8 cellular contexts compared by ENCODE assay signal in genomic region chr5:173057062-173057924, GRCh38. TPM values are rescaled to one million over a fixed set of nuclear protein-coding genes. Genes with fewer than 3 reads are reported as not detected.
DNase-seq lines count a peak whose midpoint lies in the region; ATAC-seq and TF ChIP-seq lines count a peak whose summit lies in the region.

No MANE protein-coding gene starts in this region.

- in situ Hi-C loops in Panc1 (cut with HindIII; ENCODE audit: low pct_unique_long_range_greater_than_20kb, low sequenced_read_pairs), result no loop called here

- H3K4me1 ChIP-seq in KMS-11 (ENCODE audit: low read depth, poor library complexity, severe bottlenecking) (peaks cover 11% of the 10 kb centered on the region), Panc1 (ENCODE audit: control insufficient read depth, insufficient read depth, low read length) (peaks cover 14% of the 10 kb centered on the region), esophagus muscularis mucosa (peaks cover 26 to 56% (median 50%) of the 10 kb centered on the region in 4 donors)

- WGBS in esophagus muscularis mucosa, result under 1% methylated on average over 22 of the region's 38 CpGs

- H3K36me3 Mint-ChIP-seq in activated T-cell treated with anti-CD3 and anti-CD28 coated beads, Interleukin-2, amount 50 U/mL, for 72 hours (ENCODE audit: insufficient read depth in 2 of 2), result no peaks in the 10 kb centered on the region

- TF ChIP-seq CTCF in KMS-11 (conservative IDR thresholded peaks at IDR 0.05; ENCODE audit: low read depth, low read length) (no peak), Panc1 (IDR thresholded peaks at IDR 0.05) (no peak), esophagus muscularis mucosa (IDR thresholded peaks at IDR 0.05) (peak; percentile 12 to 33 (median 25))

- H3K4me2 ChIP-seq in KMS-11, result peak overlapping the region; percentile 60

- H3K36me3 ChIP-seq in KMS-11 (ENCODE audit: insufficient read depth) (no peaks in the 10 kb centered on the region), Panc1 (ENCODE audit: control insufficient read depth, insufficient read depth, low read length) (no peaks in the 10 kb centered on the region; the same call in 1 of the 2 replicates), esophagus muscularis mucosa (no peaks in the 10 kb centered on the region)

- peak; percentile 74 for ATAC-seq in GM21786 (IDR thresholded peaks at IDR 0.05; ENCODE audit: unreplicated experiment)
- peak; percentile 94 for ATAC-seq in Panc1
- peak; percentile 85 to 86 for ATAC-seq in activated T-cell treated with anti-CD3 and anti-CD28 coated beads, Interleukin-2, amount 50 U/mL, for 72 hours (replicated peaks in 1 of 2)

- CTCF ChIA-PET in Panc1 (lab: Charles Lee), result interaction anchor here (0.6 to 1.5 kb wide), 7 partner anchors 74 to 350 kb away, joined by 3 to 7 read pairs (median 5); partner anchors contain the start of gene ATP6V0E1

- peak overlapping the region; percentile 89 for H3K27ac Mint-ChIP-seq in activated T-cell treated with anti-CD3 and anti-CD28 coated beads, Interleukin-2, amount 50 U/mL, for 72 hours

- peaks cover 52% of the 10 kb centered on the region for H3K4me1 Mint-ChIP-seq in activated T-cell treated with anti-CD3 and anti-CD28 coated beads, Interleukin-2, amount 50 U/mL, for 72 hours (ENCODE audit: low read depth)

- POLR2A ChIA-PET in Panc1 (lab: Charles Lee), result interaction anchor here (0.6 to 0.7 kb wide), 3 partner anchors 59 to 916 kb away, joined by 3 to 11 read pairs (median 4); no protein-coding TSS in a partner anchor

- TF ChIP-seq EP300 in esophagus muscularis mucosa (IDR thresholded peaks at IDR 0.05), result no peak

- peak overlapping the region; percentile 37; the same call in 1 of the 2 replicates for H3K9ac ChIP-seq in KMS-11

- peak overlapping the region; percentile 59 for H3K27ac ChIP-seq in KMS-11
- peak overlapping the region; percentile 94 for H3K27ac ChIP-seq in Panc1 (ENCODE audit: low read length)
- peak overlapping the region; percentile 96 to 100 (median 98) for H3K27ac ChIP-seq in esophagus muscularis mucosa (replicated peaks in 1 of 4)

- H3K27me3 ChIP-seq in KMS-11 (ENCODE audit: insufficient read depth, low read depth) (no peaks in the 10 kb centered on the region), Panc1 (ENCODE audit: control insufficient read depth, insufficient read depth, low read length) (no peaks in the 10 kb centered on the region), esophagus muscularis mucosa (peaks cover 0 to 4% (median 0%) of the 10 kb centered on the region in 4 donors)

- peak overlapping the region; percentile 92 to 97 for H3K4me3 Mint-ChIP-seq in activated T-cell treated with anti-CD3 and anti-CD28 coated beads, Interleukin-2, amount 50 U/mL, for 72 hours

- no peaks in the 10 kb centered on the region for H3K9me3 ChIP-seq in Panc1 (ENCODE audit: control insufficient read depth, insufficient read depth, low read depth, low read length)
- H3K9me3 ChIP-seq in esophagus muscularis mucosa, result no peaks in the 10 kb centered on the region

- H4K20me1 ChIP-seq in KMS-11 (ENCODE audit: insufficient read depth), result no peaks in the 10 kb centered on the region

- H3K27me3 Mint-ChIP-seq in activated T-cell treated with anti-CD3 and anti-CD28 coated beads, Interleukin-2, amount 50 U/mL, for 72 hours (ENCODE audit: low read depth), result no peaks in the 10 kb centered on the region

- BruUV-seq in Panc1 (replicated peaks; lab: Mats Ljungman, UMichigan), result TSS peak; percentile 82

- no peaks in the 10 kb centered on the region for H3K9me3 Mint-ChIP-seq in activated T-cell treated with anti-CD3 and anti-CD28 coated beads, Interleukin-2, amount 50 U/mL, for 72 hours

- H3K4me3 ChIP-seq in KMS-11 (IDR thresholded peaks at IDR 0.05; ENCODE audit: insufficient read depth, low read depth, low read length) (no peak overlapping the region), Panc1 (ENCODE audit: low read depth in 2 of 2, low read length in 2 of 2) (peak overlapping the region; percentile 57 to 77), esophagus muscularis mucosa (peak overlapping the region; percentile 88 to 100 (median 96))

- peak overlapping the region; percentile 73 for H2AFZ ChIP-seq in KMS-11 (ENCODE audit: low read depth)

- DNase-seq in DMS79 treated with DMSO at 0.1 percent for 48 hours (lab: John Stamatoyannopoulos, UW) (peak; percentile 64), Panc1 (ENCODE audit: low read depth, low spot score) (peak; percentile 95), esophagus muscularis mucosa (ENCODE audit: extremely low spot score) (peak; percentile 100), myocyte (ENCODE audit: low read depth) (peak; percentile 98)
- DNase-seq in activated T-cell treated with anti-CD3 and anti-CD28 coated beads, Interleukin-2, amount 50 U/mL, for 72 hours, result peak; percentile 99 to 100
- DNase-seq in stimulated activated CD8-positive, alpha-beta memory T cell treated with anti-CD3 and anti-CD28 coated beads, Interleukin-7, amount 100 ng/mL, for 4 hours (ENCODE audit: low read depth in 2 of 2), result peak; percentile 98

- intact Hi-C loops in Panc1 (cut with micrococcal nuclease; ENCODE audit: unreplicated experiment), result loop anchor here (10.0 kb wide), 1 partner anchor 72 kb away; the partner anchor contains the start of gene ATP6V0E1
- intact Hi-C loops in esophagus muscularis mucosa (cut with DNase I), result loop anchor here (2.0 to 10.0 kb wide), 2 partner anchors 72 to 88 kb away; partner anchors contain the start of gene BNIP1

- H3K79me2 ChIP-seq in KMS-11 (ENCODE audit: insufficient read depth, low read depth), result peaks cover 4% of the 10 kb centered on the region; the same call in 1 of the 2 replicates

- peak; percentile 51 for TF ChIP-seq POLR2A in esophagus muscularis mucosa (IDR thresholded peaks at IDR 0.05; ENCODE audit: low read depth)

RNA-seq across cellular contexts. Expression of gene CREBRF, which starts 1.1 kb away (rescaled TPM):
- total RNA-seq in Panc1 (2021; ENCODE audit: unreplicated experiment) (9.0 TPM), esophagus muscularis mucosa (10 to 100 TPM; 37.8 to 76.5 (median 46.3) TPM), myocyte (12.1 and 18.9 TPM in 2 replicates)
- 3.2 TPM for polyA plus RNA-seq in Panc1 (2012; ENCODE audit: insufficient read length)
- total RNA-seq in activated T-cell treated with anti-CD3 and anti-CD28 coated beads, Interleukin-2, amount 50 U/mL, for 72 hours, result 10 to 100 TPM; 33.1 to 35.8 TPM
- polyA plus RNA-seq in myocyte (2012), result 5.9 TPM

Comparison
In these comparisons a context has a peak if more than half of its experiments do, and no peak if none do; other contexts are left out.
1. CTCF ChIP-seq: peak in esophagus muscularis mucosa (3 of 3); none in KMS-11 (single experiment) and Panc1 (single experiment).
2. Peak in every context shown above with its lines, with median percentiles within 50 percentile points of each other: DNase-seq, ATAC-seq and H3K27ac ChIP-seq.